Comparison of ENCODE assay signal across 20 cellular contexts in genomic region chr14:51538973-51539372, GRCh38.
"Had no signal": no experiment of that assay in that cellular context is flagged by ENCODE, and none has a peak within 500 bp of the region (broad histone marks: within the 10 kb centered on the region; RNA-seq: fewer than 3 reads in every experiment).

No MANE protein-coding gene starts in this region.

- H3K36me3 Mint-ChIP-seq: activated naive CD4-positive, alpha-beta T cell treated with anti-CD3 and anti-CD28 coated beads, Interleukin-2, amount 50 U/mL, for 72 hours; brain; mesothelial cell of epicardium; naive B cell; stimulated activated memory B cell treated with anti-CD40 and anti-IgM and Interleukin-4, amounts not matched to agents 10 μg/mL and 1 μg/mL and 100 μg/mL, for 72 hours had no signal

- DNase-seq: activated CD4-positive, alpha-beta T cell treated with anti-CD3 and anti-CD28 coated beads, Interleukin-2, amount 50 U/mL, for 48 hours; activated CD4-positive, CD25-positive, alpha-beta regulatory T cell treated with anti-CD3 and anti-CD28 coated beads, Interleukin-2, amount 50 U/mL, for 72 hours; activated effector memory CD4-positive, alpha-beta T cell treated with anti-CD3 and anti-CD28 coated beads, Interleukin-2, amount 50 U/mL, for 16 hours; activated T-cell treated with anti-CD3 and anti-CD28 coated beads, Interleukin-2, amount 50 U/mL, for 4 hours; dorsolateral prefrontal cortex; heart left ventricle; left lung; naive B cell; right cardiac atrium; spleen; stimulated activated CD4-positive, alpha-beta T cell treated with anti-CD3 and anti-CD28 coated beads, Interleukin-1b, Interleukin-23, amount 100 ng/mL, for 48 hours; T-helper 9 cell; transverse colon had no signal

- H3K4me1 Mint-ChIP-seq: naive B cell; stimulated activated memory B cell treated with anti-CD40 and anti-IgM and Interleukin-4, amounts not matched to agents 10 μg/mL and 1 μg/mL and 100 μg/mL, for 72 hours had no signal

- H3K27ac Mint-ChIP-seq: activated naive CD4-positive, alpha-beta T cell treated with anti-CD3 and anti-CD28 coated beads, Interleukin-2, amount 50 U/mL, for 72 hours; mesothelial cell of epicardium; naive B cell; progenitor cell of endocrine pancreas; stimulated activated memory B cell treated with anti-CD40 and anti-IgM and Interleukin-4, amounts not matched to agents 10 μg/mL and 1 μg/mL and 100 μg/mL, for 72 hours had no signal

- H3K36me3 ChIP-seq: esophagus muscularis mucosa, heart left ventricle, left lung, spleen, transverse colon had no signal

- FAIRE-seq: islet of Langerhans had no signal

- H3K4me1 ChIP-seq: left lung had no signal

- ATAC-seq: activated naive CD4-positive, alpha-beta T cell treated with anti-CD3 and anti-CD28 coated beads, Interleukin-2, amount 50 U/mL, for 72 hours; activated T-cell treated with anti-CD3 and anti-CD28 coated beads, Interleukin-2, amount 50 U/mL, for 4 hours; right cardiac atrium; stimulated activated memory B cell treated with anti-CD40 and anti-IgM and Interleukin-4, amounts not matched to agents 10 μg/mL and 1 μg/mL and 100 μg/mL, for 72 hours had no signal

- H3K4me3 Mint-ChIP-seq: activated T-cell treated with anti-CD3 and anti-CD28 coated beads, Interleukin-2, amount 50 U/mL, for 4 hours; brain; mesothelial cell of epicardium; naive B cell; stimulated activated memory B cell treated with anti-CD40 and anti-IgM and Interleukin-4, amounts not matched to agents 10 μg/mL and 1 μg/mL and 100 μg/mL, for 72 hours had no signal

- H3K9me3 ChIP-seq: left lung had no signal

- H3K27me3 ChIP-seq: esophagus muscularis mucosa, heart left ventricle, left lung, transverse colon had no signal

- H3K4me3 ChIP-seq: dorsolateral prefrontal cortex, esophagus muscularis mucosa, heart left ventricle, left lung, spleen, transverse colon had no signal

- H3K27me3 Mint-ChIP-seq: progenitor cell of endocrine pancreas had no signal

- H3K27ac ChIP-seq: dorsolateral prefrontal cortex, esophagus muscularis mucosa, heart left ventricle, left lung, spleen, transverse colon had no signal
